ENCODE assay signal across 1 cellular context in the genomic region with DNA sequence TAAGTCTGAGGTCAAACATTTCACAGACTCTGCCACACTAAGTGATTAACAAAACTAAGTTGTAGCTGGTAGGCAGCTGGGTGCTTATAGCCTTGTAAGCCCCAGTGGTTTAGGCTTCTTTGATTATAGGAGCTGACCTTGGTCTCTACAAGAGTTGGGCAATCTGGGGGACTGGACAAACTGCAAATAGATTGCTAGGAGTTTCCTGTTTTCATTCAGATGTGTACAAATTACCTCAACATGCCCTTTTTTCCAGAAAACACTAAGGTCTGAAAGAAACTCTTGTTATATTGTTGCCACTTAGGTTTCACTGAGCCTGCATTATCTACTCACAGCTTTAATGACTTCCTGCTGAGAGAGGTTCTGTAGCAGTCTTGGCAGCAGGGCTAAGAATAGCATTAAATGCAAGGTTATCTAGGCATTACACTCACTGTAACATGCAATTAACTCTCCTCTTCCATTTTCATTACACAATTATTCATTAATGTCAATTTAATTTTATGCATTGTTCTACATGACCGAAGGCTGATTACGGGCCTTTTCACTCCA.
TF ChIP-seq lines count a peak whose summit lies in the region.

No MANE protein-coding gene starts in this region.

TF ChIP-seq in HepG2, 621 proteins besides CTCF, POLR2A, EP300 and RAD21 (continued from another document and continues in another):
- TF ChIP-seq, protein P1, sequence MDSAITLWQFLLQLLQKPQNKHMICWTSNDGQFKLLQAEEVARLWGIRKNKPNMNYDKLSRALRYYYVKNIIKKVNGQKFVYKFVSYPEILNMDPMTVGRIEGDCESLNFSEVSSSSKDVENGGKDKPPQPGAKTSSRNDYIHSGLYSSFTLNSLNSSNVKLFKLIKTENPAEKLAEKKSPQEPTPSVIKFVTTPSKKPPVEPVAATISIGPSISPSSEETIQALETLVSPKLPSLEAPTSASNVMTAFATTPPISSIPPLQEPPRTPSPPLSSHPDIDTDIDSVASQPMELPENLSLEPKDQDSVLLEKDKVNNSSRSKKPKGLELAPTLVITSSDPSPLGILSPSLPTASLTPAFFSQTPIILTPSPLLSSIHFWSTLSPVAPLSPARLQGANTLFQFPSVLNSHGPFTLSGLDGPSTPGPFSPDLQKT (CRISPR knock-in tag; IDR thresholded peaks at IDR 0.05; ENCODE audit: borderline replicate concordance) = no peak
- TF ChIP-seq, protein P2, sequence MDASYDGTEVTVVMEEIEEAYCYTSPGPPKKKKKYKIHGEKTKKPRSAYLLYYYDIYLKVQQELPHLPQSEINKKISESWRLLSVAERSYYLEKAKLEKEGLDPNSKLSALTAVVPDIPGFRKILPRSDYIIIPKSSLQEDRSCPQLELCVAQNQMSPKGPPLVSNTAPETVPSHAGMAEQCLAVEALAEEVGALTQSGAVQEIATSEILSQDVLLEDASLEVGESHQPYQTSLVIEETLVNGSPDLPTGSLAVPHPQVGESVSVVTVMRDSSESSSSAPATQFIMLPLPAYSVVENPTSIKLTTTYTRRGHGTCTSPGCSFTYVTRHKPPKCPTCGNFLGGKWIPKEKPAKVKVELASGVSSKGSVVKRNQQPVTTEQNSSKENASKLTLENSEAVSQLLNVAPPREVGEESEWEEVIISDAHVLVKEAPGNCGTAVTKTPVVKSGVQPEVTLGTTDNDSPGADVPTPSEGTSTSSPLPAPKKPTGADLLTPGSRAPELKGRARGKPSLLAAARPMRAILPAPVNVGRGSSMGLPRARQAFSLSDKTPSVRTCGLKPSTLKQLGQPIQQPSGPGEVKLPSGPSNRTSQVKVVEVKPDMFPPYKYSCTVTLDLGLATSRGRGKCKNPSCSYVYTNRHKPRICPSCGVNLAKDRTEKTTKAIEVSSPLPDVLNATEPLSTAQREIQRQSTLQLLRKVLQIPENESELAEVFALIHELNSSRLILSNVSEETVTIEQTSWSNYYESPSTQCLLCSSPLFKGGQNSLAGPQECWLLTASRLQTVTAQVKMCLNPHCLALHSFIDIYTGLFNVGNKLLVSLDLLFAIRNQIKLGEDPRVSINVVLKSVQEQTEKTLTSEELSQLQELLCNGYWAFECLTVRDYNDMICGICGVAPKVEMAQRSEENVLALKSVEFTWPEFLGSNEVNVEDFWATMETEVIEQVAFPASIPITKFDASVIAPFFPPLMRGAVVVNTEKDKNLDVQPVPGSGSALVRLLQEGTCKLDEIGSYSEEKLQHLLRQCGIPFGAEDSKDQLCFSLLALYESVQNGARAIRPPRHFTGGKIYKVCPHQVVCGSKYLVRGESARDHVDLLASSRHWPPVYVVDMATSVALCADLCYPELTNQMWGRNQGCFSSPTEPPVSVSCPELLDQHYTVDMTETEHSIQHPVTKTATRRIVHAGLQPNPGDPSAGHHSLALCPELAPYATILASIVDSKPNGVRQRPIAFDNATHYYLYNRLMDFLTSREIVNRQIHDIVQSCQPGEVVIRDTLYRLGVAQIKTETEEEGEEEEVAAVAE (CRISPR knock-in tag; IDR thresholded peaks at IDR 0.05; ENCODE audit: borderline replicate concordance) = no peak
- no peak for TF ChIP-seq MTF1 (CRISPR knock-in tag; IDR thresholded peaks at IDR 0.05)
- TF ChIP-seq, protein P3, sequence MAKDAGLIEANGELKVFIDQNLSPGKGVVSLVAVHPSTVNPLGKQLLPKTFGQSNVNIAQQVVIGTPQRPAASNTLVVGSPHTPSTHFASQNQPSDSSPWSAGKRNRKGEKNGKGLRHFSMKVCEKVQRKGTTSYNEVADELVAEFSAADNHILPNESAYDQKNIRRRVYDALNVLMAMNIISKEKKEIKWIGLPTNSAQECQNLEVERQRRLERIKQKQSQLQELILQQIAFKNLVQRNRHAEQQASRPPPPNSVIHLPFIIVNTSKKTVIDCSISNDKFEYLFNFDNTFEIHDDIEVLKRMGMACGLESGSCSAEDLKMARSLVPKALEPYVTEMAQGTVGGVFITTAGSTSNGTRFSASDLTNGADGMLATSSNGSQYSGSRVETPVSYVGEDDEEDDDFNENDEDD (CRISPR knock-in tag; IDR thresholded peaks at IDR 0.05; ENCODE audit: borderline replicate concordance) = no peak
- peak; percentile 90 for TF ChIP-seq MIXL1 (CRISPR knock-in tag; IDR thresholded peaks at IDR 0.05)
- TF ChIP-seq SIN3A (IDR thresholded peaks at IDR 0.05; ENCODE audit: borderline replicate concordance, low read depth, low read length) = no peak
- no peak for TF ChIP-seq ZMYM2 (CRISPR knock-in tag; IDR thresholded peaks at IDR 0.05)
- TF ChIP-seq ZNF563 (CRISPR knock-in tag; IDR thresholded peaks at IDR 0.05) = no peak
- TF ChIP-seq, protein P4, sequence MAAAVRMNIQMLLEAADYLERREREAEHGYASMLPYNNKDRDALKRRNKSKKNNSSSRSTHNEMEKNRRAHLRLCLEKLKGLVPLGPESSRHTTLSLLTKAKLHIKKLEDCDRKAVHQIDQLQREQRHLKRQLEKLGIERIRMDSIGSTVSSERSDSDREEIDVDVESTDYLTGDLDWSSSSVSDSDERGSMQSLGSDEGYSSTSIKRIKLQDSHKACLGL (CRISPR knock-in tag; IDR thresholded peaks at IDR 0.05) = no peak
- TF ChIP-seq ZSCAN12 (CRISPR knock-in tag; IDR thresholded peaks at IDR 0.05) = no peak
- TF ChIP-seq ARID2 (CRISPR knock-in tag; IDR thresholded peaks at IDR 0.05; ENCODE audit: borderline replicate concordance) = no peak
- peak; percentile 93; the same call in 1 of the 2 replicates for TF ChIP-seq HMG20A (CRISPR knock-in tag; IDR thresholded peaks at IDR 0.05; ENCODE audit: borderline replicate concordance)
- TF ChIP-seq CEBPG (CRISPR knock-in tag; IDR thresholded peaks at IDR 0.05) = peak; percentile 93
- no peak for TF ChIP-seq MXD4 (CRISPR knock-in tag; IDR thresholded peaks at IDR 0.05)
- peak; percentile 63; the same call in 1 of the 2 replicates for TF ChIP-seq TARDBP (CRISPR knock-in tag; IDR thresholded peaks at IDR 0.05)
- no peak for TF ChIP-seq ZNF564 (CRISPR knock-in tag; IDR thresholded peaks at IDR 0.05)
- no peak for TF ChIP-seq ZFYVE20 (CRISPR knock-in tag; IDR thresholded peaks at IDR 0.05; ENCODE audit: borderline replicate concordance, low read depth)
- no peak for TF ChIP-seq ZNF274 (CRISPR knock-in tag; IDR thresholded peaks at IDR 0.05)
- TF ChIP-seq ZNF776 (CRISPR knock-in tag; IDR thresholded peaks at IDR 0.05) = no peak
- TF ChIP-seq ZBTB42 (CRISPR knock-in tag; IDR thresholded peaks at IDR 0.05) = no peak
- no peak for TF ChIP-seq ZFX (CRISPR knock-in tag; IDR thresholded peaks at IDR 0.05; ENCODE audit: low read depth)
- TF ChIP-seq MEF2D (CRISPR knock-in tag; IDR thresholded peaks at IDR 0.05) = peak; percentile 91
- TF ChIP-seq PHF5A (CRISPR knock-in tag; IDR thresholded peaks at IDR 0.05; ENCODE audit: low read depth, unreplicated experiment) = peak; percentile 68
- TF ChIP-seq, protein P5, sequence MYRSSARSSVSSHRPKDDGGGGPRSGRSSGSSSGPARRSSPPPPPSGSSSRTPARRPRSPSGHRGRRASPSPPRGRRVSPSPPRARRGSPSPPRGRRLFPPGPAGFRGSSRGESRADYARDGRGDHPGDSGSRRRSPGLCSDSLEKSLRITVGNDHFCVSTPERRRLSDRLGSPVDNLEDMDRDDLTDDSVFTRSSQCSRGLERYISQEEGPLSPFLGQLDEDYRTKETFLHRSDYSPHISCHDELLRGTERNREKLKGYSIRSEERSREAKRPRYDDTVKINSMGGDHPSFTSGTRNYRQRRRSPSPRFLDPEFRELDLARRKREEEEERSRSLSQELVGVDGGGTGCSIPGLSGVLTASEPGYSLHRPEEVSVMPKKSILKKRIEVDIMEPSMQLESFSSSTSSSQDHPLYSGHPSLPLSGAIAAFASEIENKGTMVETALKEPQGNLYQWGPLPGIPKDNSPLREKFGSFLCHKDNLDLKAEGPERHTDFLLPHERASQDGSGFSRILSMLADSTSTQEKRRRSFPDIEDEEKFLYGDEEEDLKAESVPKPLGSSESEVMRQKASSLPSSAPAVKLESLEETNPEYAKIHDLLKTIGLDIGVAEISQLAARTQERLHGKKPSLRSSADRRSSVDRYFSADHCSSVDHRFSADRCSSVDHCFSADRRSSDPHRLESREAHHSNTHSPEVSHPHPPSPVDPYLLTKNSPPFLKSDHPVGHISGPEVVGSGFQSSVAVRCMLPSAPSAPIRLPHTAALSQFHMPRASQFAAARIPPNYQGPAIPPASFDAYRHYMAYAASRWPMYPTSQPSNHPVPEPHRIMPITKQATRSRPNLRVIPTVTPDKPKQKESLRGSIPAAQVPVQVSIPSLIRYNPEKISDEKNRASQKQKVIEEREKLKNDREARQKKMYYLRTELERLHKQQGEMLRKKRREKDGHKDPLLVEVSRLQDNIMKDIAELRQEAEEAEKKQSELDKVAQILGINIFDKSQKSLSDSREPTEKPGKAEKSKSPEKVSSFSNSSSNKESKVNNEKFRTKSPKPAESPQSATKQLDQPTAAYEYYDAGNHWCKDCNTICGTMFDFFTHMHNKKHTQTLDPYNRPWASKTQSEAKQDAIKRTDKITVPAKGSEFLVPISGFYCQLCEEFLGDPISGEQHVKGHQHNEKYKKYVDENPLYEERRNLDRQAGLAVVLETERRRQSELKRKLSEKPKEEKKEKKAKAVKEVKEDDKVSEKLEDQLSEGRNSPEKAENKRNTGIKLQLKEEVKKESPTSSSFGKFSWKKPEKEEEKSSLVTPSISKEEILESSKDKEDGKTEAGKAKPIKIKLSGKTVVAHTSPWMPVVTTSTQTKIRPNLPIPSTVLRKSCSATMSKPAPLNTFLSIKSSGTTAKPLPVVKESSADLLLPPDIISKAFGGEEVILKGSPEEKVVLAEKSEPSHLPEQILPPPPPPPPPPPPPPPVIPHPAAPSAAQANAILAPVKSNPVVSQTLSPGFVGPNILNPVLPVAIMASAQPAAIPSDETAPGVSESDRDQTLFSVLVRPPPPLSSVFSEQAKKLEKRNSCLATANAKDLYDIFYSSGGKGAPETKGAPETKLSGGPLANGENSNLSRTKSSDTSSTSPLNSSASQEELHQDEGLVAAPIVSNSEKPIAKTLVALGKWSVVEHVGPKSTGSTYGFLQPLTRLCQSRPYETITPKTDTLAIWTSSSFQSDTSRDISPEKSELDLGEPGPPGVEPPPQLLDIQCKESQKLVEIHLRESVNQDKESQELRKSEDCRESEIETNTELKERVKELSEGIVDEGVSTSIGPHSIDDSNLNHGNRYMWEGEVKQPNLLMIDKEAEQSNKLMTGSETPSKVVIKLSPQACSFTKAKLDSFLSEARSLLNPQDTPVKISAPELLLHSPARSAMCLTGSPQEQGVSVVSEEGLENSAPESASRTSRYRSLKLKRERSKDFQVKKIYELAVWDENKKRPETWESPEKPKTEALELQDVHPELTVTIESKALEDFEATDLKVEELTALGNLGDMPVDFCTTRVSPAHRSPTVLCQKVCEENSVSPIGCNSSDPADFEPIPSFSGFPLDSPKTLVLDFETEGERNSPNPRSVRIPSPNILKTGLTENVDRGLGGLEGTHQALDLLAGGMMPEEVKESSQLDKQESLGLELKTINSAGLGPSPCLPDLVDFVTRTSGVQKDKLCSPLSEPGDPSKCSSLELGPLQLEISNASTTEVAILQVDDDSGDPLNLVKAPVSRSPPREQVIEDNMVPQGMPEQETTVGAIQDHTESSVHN (CRISPR knock-in tag; IDR thresholded peaks at IDR 0.05) = no peak
- no peak for TF ChIP-seq NPAS2 (CRISPR knock-in tag; IDR thresholded peaks at IDR 0.05; ENCODE audit: borderline replicate concordance)
- TF ChIP-seq ZNF496 (CRISPR knock-in tag; IDR thresholded peaks at IDR 0.05; ENCODE audit: insufficient replicate concordance) = no peak
- no peak for TF ChIP-seq SRY (CRISPR knock-in tag; IDR thresholded peaks at IDR 0.05)
- peak; percentile 98 for TF ChIP-seq ZNF7 (CRISPR knock-in tag; IDR thresholded peaks at IDR 0.05)
- TF ChIP-seq LCORL (IDR thresholded peaks at IDR 0.05) = no peak
- peak; percentile 38 for TF ChIP-seq LCORL (CRISPR knock-in tag; IDR thresholded peaks at IDR 0.05)
- no peak for TF ChIP-seq ZNF160 (CRISPR knock-in tag; IDR thresholded peaks at IDR 0.05)
- no peak for TF ChIP-seq KDM3A (CRISPR knock-in tag; IDR thresholded peaks at IDR 0.05; ENCODE audit: low read depth)
- no peak for TF ChIP-seq FOXC1 (CRISPR knock-in tag; IDR thresholded peaks at IDR 0.05; ENCODE audit: borderline replicate concordance)
- TF ChIP-seq ATM (IDR thresholded peaks at IDR 0.05; ENCODE audit: borderline replicate concordance) = no peak
- peak; percentile 71; the same call in 1 of the 2 replicates for TF ChIP-seq ZNF614 (CRISPR knock-in tag; IDR thresholded peaks at IDR 0.05; ENCODE audit: borderline replicate concordance)
- no peak for TF ChIP-seq RBFOX2 (IDR thresholded peaks at IDR 0.05; ENCODE audit: low read depth, low read length)
- TF ChIP-seq, protein P6, sequence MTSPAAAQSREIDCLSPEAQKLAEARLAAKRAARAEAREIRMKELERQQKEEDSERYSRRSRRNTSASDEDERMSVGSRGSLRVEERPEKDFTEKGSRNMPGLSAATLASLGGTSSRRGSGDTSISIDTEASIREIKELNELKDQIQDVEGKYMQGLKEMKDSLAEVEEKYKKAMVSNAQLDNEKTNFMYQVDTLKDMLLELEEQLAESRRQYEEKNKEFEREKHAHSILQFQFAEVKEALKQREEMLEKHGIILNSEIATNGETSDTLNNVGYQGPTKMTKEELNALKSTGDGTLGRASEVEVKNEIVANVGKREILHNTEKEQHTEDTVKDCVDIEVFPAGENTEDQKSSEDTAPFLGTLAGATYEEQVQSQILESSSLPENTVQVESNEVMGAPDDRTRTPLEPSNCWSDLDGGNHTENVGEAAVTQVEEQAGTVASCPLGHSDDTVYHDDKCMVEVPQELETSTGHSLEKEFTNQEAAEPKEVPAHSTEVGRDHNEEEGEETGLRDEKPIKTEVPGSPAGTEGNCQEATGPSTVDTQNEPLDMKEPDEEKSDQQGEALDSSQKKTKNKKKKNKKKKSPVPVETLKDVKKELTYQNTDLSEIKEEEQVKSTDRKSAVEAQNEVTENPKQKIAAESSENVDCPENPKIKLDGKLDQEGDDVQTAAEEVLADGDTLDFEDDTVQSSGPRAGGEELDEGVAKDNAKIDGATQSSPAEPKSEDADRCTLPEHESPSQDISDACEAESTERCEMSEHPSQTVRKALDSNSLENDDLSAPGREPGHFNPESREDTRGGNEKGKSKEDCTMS (CRISPR knock-in tag; conservative IDR thresholded peaks at IDR 0.05) = no peak
